ENCODE assay signal across 21 cellular contexts in genomic region chr4:185911556-185912064, GRCh38.
DNase-seq lines count a peak whose midpoint lies in the region; ATAC-seq and TF ChIP-seq lines count a peak whose summit lies in the region.
"Had no signal": no experiment of that assay in that cellular context is flagged by ENCODE, and none has a peak within 500 bp of the region (broad histone marks: within the 10 kb centered on the region; RNA-seq: fewer than 3 reads in every experiment).

No MANE protein-coding gene starts in this region.

- ATAC-seq in PC-3 (peak; percentile 46; the same call in 1 of the 2 replicates), GM21526 (IDR thresholded peaks at IDR 0.05; ENCODE audit: low FRiP score, unreplicated experiment) (no peak)
- ATAC-seq: activated T-cell treated with anti-CD3 and anti-CD28 coated beads, Interleukin-2, amount 50 U/mL, for 4 hours; lower lobe of right lung; upper lobe of right lung had no signal

- H3K79me2 ChIP-seq in PC-3 (ENCODE audit: low read length) (no peaks in the 10 kb centered on the region), osteoblast (ENCODE audit: insufficient read depth, low read length) (no peaks in the 10 kb centered on the region)

- 0 out of 2 replicates have a peak overlapping the region, but pooled peaks have one; percentile 11 for H3K4me2 ChIP-seq in PC-3 (ENCODE audit: low read length)
- H3K4me2 ChIP-seq in osteoblast (ENCODE audit: insufficient read depth, low read length) = no peak overlapping the region

- H3K27me3 ChIP-seq in PC-3 (ENCODE audit: low read length) = no peaks in the 10 kb centered on the region
- H3K27me3 ChIP-seq in osteoblast (ENCODE audit: insufficient read depth, low read length) = no peaks in the 10 kb centered on the region
- H3K27me3 ChIP-seq: colonic mucosa, neutrophil, upper lobe of right lung had no signal

- BruUV-seq in PC-3 (replicated peaks; lab: Mats Ljungman, UMichigan) = no TSS peak

- TF ChIP-seq CTCF in PC-3 (conservative IDR thresholded peaks at IDR 0.05; ENCODE audit: low read depth, low read length) = no peak
- no peak for TF ChIP-seq CTCF in choroid plexus epithelial cell (conservative IDR thresholded peaks at IDR 0.05; ENCODE audit: low read depth, low read length)
- no peak for TF ChIP-seq CTCF in osteoblast (IDR thresholded peaks at IDR 0.05; ENCODE audit: extremely low read depth, low read depth, low read length)

- H3K9me3 ChIP-seq in PC-3 (ENCODE audit: low read length) (no peaks in the 10 kb centered on the region), osteoblast (ENCODE audit: low read depth, low read length) (no peaks in the 10 kb centered on the region)
- H3K9me3 ChIP-seq: colonic mucosa, lower lobe of right lung, neutrophil, upper lobe of right lung had no signal

- no peaks in the 10 kb centered on the region for H3F3A ChIP-seq in PC-3 (ENCODE audit: low read length, unreplicated experiment)

- POLR2A ChIA-PET in PC-3 (lab: Charles Lee; ENCODE audit: unreplicated experiment) = no interaction called here

- H2AFZ ChIP-seq in PC-3 (ENCODE audit: low read length) (no peak overlapping the region), osteoblast (ENCODE audit: low read length) (peak overlapping the region; percentile 39)

- DNase-seq in ELR (ENCODE audit: low read depth) (peak; percentile 37), PC-3 (peak; percentile 62), choroid plexus epithelial cell (ENCODE audit: low read depth) (peak; percentile 33), osteoblast (ENCODE audit: insufficient read length, low spot score, missing footprints) (no peak), HPDE6-E6E7 (ENCODE audit: extremely low spot score) (no peak), T1000 (lab: John Stamatoyannopoulos, UW) (no peak)
- DNase-seq: activated CD8-positive, alpha-beta memory T cell treated with anti-CD3 and anti-CD28 coated beads for 24 hours; activated naive CD4-positive, alpha-beta T cell treated with anti-CD3 and anti-CD28 coated beads for 36 hours; activated T-cell treated with anti-CD3 and anti-CD28 coated beads, Interleukin-2, amount 50 U/mL, for 4 hours; AML-193; aorta; colonic mucosa; COR-L47; hippocampal formation; islet precursor cell; lower lobe of right lung; NCI-H2029; RPMI8226; upper lobe of right lung had no signal

- H3K9ac ChIP-seq in PC-3 (ENCODE audit: low read length) = no peak overlapping the region

- H3K4me1 ChIP-seq in PC-3 (ENCODE audit: insufficient read depth, low read length) (peaks cover 40% of the 10 kb centered on the region), osteoblast (ENCODE audit: insufficient read depth, low read length) (peaks cover 47% of the 10 kb centered on the region)
- H3K4me1 ChIP-seq: colonic mucosa, lower lobe of right lung, upper lobe of right lung had no signal

- H3K36me3 ChIP-seq in PC-3 (ENCODE audit: low read depth, low read length) = no peaks in the 10 kb centered on the region
- H3K36me3 ChIP-seq in osteoblast (ENCODE audit: insufficient read depth, low read length) = no peaks in the 10 kb centered on the region
- H3K36me3 ChIP-seq: colonic mucosa, lower lobe of right lung, neutrophil, upper lobe of right lung had no signal

- H3K9me2 ChIP-seq in PC-3 (replicated peaks; ENCODE audit: low read length) = no peaks in the 10 kb centered on the region

- H4K20me1 ChIP-seq in PC-3 (ENCODE audit: low read length) = no peaks in the 10 kb centered on the region
- H4K20me1 ChIP-seq in osteoblast (ENCODE audit: insufficient read depth, low read length) = no peaks in the 10 kb centered on the region

- H3K27ac ChIP-seq in PC-3 (ENCODE audit: low read length) (peak overlapping the region; percentile 53; the same call in 1 of the 2 replicates), osteoblast (ENCODE audit: low read depth, low read length) (peak overlapping the region; percentile 60)
- H3K27ac ChIP-seq: colonic mucosa, lower lobe of right lung, neutrophil, upper lobe of right lung had no signal

- CTCF ChIA-PET in PC-3 (lab: Charles Lee) = no interaction called here

- H3K4me3 ChIP-seq in PC-3 (ENCODE audit: low read length) (no peak overlapping the region), choroid plexus epithelial cell (ENCODE audit: low read depth, low read length) (no peak overlapping the region), osteoblast (ENCODE audit: insufficient read depth, low read length) (no peak overlapping the region)
- H3K4me3 ChIP-seq: colonic mucosa, lower lobe of right lung, upper lobe of right lung had no signal

- intact Hi-C loops in PC-3 (cut with micrococcal nuclease) = loop anchor here (2.0 to 5.0 kb wide), 3 partner anchors 44 to 73 kb away; no protein-coding TSS in a partner anchor

Comparison
In these comparisons a context has a peak if more than half of its experiments do, and no peak if none do; other contexts are left out.
1. DNase-seq: peak in ELR (single experiment), PC-3 (single experiment) and choroid plexus epithelial cell (single experiment); none in osteoblast (single experiment), HPDE6-E6E7 (single experiment) and T1000 (single experiment).